Comparison of ENCODE assay signal across 17 cellular contexts in the genomic region with DNA sequence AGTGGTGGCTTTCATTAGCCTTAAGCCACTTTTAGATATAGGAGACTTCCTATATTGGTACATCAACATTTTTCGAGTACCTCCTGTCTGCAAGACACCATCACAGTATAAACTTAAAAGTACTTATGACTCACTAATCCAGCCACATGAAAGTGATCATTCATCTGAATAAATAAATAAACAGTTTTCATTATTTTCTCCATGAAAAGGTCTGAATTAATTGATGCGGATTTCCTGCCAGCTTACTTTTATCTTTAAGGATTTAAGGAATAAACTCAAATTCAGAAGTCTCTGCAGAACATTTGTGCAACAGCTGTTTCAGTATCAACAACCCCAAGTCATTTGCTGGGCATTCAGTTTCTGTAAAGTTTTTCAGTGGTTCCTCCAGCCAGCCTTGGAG. TPM values are rescaled to one million over a fixed set of nuclear protein-coding genes. Genes with fewer than 3 reads are reported as not detected.
DNase-seq lines count a peak whose midpoint lies in the region; ATAC-seq and TF ChIP-seq lines count a peak whose summit lies in the region.
"Had no signal": no experiment of that assay in that cellular context is flagged by ENCODE, and none has a peak within 500 bp of the region (broad histone marks: within the 10 kb centered on the region; RNA-seq: fewer than 3 reads in every experiment).

No MANE protein-coding gene starts in this region.

- TF ChIP-seq CTCF in DND-41 (IDR thresholded peaks at IDR 0.05; ENCODE audit: borderline replicate concordance, extremely low read depth, low read length, poor library complexity, severe bottlenecking) (no peak), fibroblast of villous mesenchyme (IDR thresholded peaks at IDR 0.05; ENCODE audit: insufficient read depth, low read depth, low read length) (no peak), ovary (IDR thresholded peaks at IDR 0.05) (no peak)

- intact Hi-C loops in ovary (cut with DNase I), result loop anchor here in 1 of 4 donors (5.0 kb wide), 1 partner anchor 308 kb away; a partner anchor contains a TSS

- no peak overlapping the region for H3K4me3 ChIP-seq in DND-41 (ENCODE audit: low read depth in 1 of 2, low read length in 2 of 2)
- no peak overlapping the region for H3K4me3 ChIP-seq in adipocyte (ENCODE audit: low read length)
- H3K4me3 ChIP-seq in fibroblast of villous mesenchyme (ENCODE audit: low read depth, low read length), result no peak overlapping the region
- no peak overlapping the region for H3K4me3 ChIP-seq in ovary

- DNase-seq in DND-41, result no peak
- DNase-seq in LHCN-M2 (ENCODE audit: low read depth), result peak; percentile 12
- peak; percentile 12 for DNase-seq in adipocyte (ENCODE audit: low read depth)
- DNase-seq in fibroblast of villous mesenchyme (ENCODE audit: low read depth), result peak; percentile 45
- DNase-seq in NCI-H1092 (lab: John Stamatoyannopoulos, UW), result no peak
- no peak for DNase-seq in globus pallidus (ENCODE audit: low spot score)
- no peak for DNase-seq in ovary
- DNase-seq: Calu3; CD4-positive, alpha-beta memory T cell; NCI-H1417 treated with DMSO at 0.1 percent for 48 hours; NCI-H2029; NCI-H2171 treated with DMSO at 0.1 percent for 48 hours; NCI-H446 treated with DMSO at 0.1 percent for 48 hours; NCI-H774; SW 1271 had no signal

- no peak for TF ChIP-seq POLR2A in ovary (IDR thresholded peaks at IDR 0.05)

- ATAC-seq in DND-41 (ENCODE audit: insufficient read depth, low read depth) (no peak), HG03139 (IDR thresholded peaks at IDR 0.05; ENCODE audit: unreplicated experiment) (no peak)

- H3K4me1 ChIP-seq in DND-41 (ENCODE audit: insufficient read depth, low read length) (peaks cover 29% of the 10 kb centered on the region), adipocyte (ENCODE audit: control insufficient read depth, insufficient read depth, low read length) (peaks cover 25% of the 10 kb centered on the region), ovary (ENCODE audit: insufficient read depth) (peaks cover 8% of the 10 kb centered on the region)

- H3K9me3 ChIP-seq in DND-41 (ENCODE audit: insufficient read depth, low read length, severe bottlenecking), result no peaks in the 10 kb centered on the region
- no peaks in the 10 kb centered on the region for H3K9me3 ChIP-seq in adipocyte (ENCODE audit: control insufficient read depth, low read length)
- no peaks in the 10 kb centered on the region for H3K9me3 ChIP-seq in ovary

- H3K27me3 ChIP-seq in DND-41 (ENCODE audit: insufficient read depth, low read length, poor library complexity) (no peaks in the 10 kb centered on the region), adipocyte (replicated peaks; ENCODE audit: control insufficient read depth, insufficient read depth, low read length) (no peaks in the 10 kb centered on the region), ovary (no peaks in the 10 kb centered on the region)

- WGBS in ovary, 3 donors, result 62 to 84% (median 73%) methylated on average over 2 of the region's 2 CpGs

- TF ChIP-seq EP300 in ovary (IDR thresholded peaks at IDR 0.05), result no peak

- H3K27ac ChIP-seq in DND-41 (ENCODE audit: low read length) (no peak overlapping the region), ovary (no peak overlapping the region)

- peaks cover 37% of the 10 kb centered on the region for H4K20me1 ChIP-seq in DND-41 (ENCODE audit: insufficient read depth, low read length)

- peak overlapping the region; percentile 89; the same call in 1 of the 2 replicates for H3K4me2 ChIP-seq in DND-41 (ENCODE audit: insufficient read depth, low read length)

- no peak overlapping the region for H2AFZ ChIP-seq in DND-41 (ENCODE audit: low read depth, low read length)

- H3K9ac ChIP-seq in DND-41 (ENCODE audit: low read depth, low read length) (no peak overlapping the region), adipocyte (ENCODE audit: low read length) (no peak overlapping the region)

- H3K79me2 ChIP-seq in DND-41 (ENCODE audit: insufficient read depth, low read length), result peaks cover 57% of the 10 kb centered on the region

- H3K36me3 ChIP-seq in DND-41 (ENCODE audit: insufficient read depth, low read length) (peaks cover 55% of the 10 kb centered on the region), adipocyte (ENCODE audit: control insufficient read depth, insufficient read depth, low read length, severe bottlenecking) (peaks cover 39% of the 10 kb centered on the region), ovary (no peaks in the 10 kb centered on the region)

RNA-seq across cellular contexts. Expression of a gene that starts 4.0 kb away (rescaled TPM):
- total RNA-seq in LHCN-M2 (2014; rRNA removed) (17.3 and 19.3 TPM in 2 replicates), fibroblast of villous mesenchyme (14.8 and 20.7 TPM in 2 replicates), ovary (10 to 100 TPM; 18.7 to 63.1 (median 41.5) TPM)
- polyA plus RNA-seq in LHCN-M2 (2012), result 29.8 TPM
- polyA plus RNA-seq in ovary, result 10 to 100 TPM; 23.1 to 58.2 TPM

RNA-seq across cellular contexts. Expression of a gene that starts 28.2 kb away (rescaled TPM):
- total RNA-seq in LHCN-M2 (2014; rRNA removed), result not detected in 2 replicates
- not detected for polyA plus RNA-seq in LHCN-M2 (2012)
- not detected in 2 replicates for total RNA-seq in fibroblast of villous mesenchyme
- not detected for total RNA-seq in ovary
- polyA plus RNA-seq in ovary, result not detected
- total RNA-seq: Calu3; CD4-positive, alpha-beta memory T cell; SK-MEL-5 had no signal
- polyA plus RNA-seq: CD4-positive, alpha-beta memory T cell had no signal

Comparison
In these comparisons a context has a peak if more than half of its experiments do, and no peak if none do; other contexts are left out.
1. DNase-seq: peak in LHCN-M2 (single experiment), adipocyte (single experiment) and fibroblast of villous mesenchyme (single experiment); none in DND-41 (single experiment), NCI-H1092 (single experiment), globus pallidus (single experiment) and ovary (0 of 5).